Comparison of ENCODE assay signal across 1 cellular context in the genomic region with DNA sequence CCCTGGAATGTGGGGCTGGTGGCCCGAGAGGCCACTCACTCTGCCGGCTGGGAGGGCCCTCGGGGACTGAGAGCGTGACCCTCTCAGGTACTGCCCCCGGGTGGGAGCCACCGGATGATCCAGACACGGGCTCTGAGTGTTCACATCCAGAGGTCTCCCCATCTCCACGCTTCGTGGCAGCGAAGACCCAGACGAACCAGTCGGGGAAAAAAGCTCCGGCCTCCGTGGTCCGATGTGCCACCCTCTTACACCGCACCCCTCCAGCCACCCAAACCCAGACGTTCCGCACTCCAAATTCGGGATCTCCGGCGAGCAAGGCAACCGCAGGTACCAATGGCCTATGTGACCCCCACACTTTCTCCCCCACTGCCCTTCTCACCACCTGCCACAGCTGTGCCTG.
TF ChIP-seq lines count a peak whose summit lies in the region.

No MANE protein-coding gene starts in this region.

TF ChIP-seq in H1, 55 proteins besides CTCF, POLR2A, EP300 and RAD21 (continued from another document):
- TF ChIP-seq, protein P1, sequence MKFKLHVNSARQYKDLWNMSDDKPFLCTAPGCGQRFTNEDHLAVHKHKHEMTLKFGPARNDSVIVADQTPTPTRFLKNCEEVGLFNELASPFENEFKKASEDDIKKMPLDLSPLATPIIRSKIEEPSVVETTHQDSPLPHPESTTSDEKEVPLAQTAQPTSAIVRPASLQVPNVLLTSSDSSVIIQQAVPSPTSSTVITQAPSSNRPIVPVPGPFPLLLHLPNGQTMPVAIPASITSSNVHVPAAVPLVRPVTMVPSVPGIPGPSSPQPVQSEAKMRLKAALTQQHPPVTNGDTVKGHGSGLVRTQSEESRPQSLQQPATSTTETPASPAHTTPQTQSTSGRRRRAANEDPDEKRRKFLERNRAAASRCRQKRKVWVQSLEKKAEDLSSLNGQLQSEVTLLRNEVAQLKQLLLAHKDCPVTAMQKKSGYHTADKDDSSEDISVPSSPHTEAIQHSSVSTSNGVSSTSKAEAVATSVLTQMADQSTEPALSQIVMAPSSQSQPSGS (IDR thresholded peaks at IDR 0.05; ENCODE audit: low read length): no peak
- TF ChIP-seq SIRT6 (IDR thresholded peaks at IDR 0.05; ENCODE audit: low read length): no peak
- no peak for TF ChIP-seq JUN (IDR thresholded peaks at IDR 0.05; ENCODE audit: low read depth, low read length)
- TF ChIP-seq RFX5 (IDR thresholded peaks at IDR 0.05; ENCODE audit: borderline replicate concordance, low read depth, low read length): no peak
- TF ChIP-seq KDM4A (IDR thresholded peaks at IDR 0.05; ENCODE audit: low read depth, low read length, severe bottlenecking): no peak
- TF ChIP-seq KDM1A (IDR thresholded peaks at IDR 0.05; ENCODE audit: borderline replicate concordance, low read length): no peak
- TF ChIP-seq CHD2 (IDR thresholded peaks at IDR 0.05; ENCODE audit: low read length): no peak
- TF ChIP-seq GABPA (IDR thresholded peaks at IDR 0.05; ENCODE audit: borderline replicate concordance, insufficient read depth, low read length): no peak
- TF ChIP-seq MAFK (IDR thresholded peaks at IDR 0.05; ENCODE audit: low read depth, low read length): no peak
- TF ChIP-seq SIX5 (IDR thresholded peaks at IDR 0.05; ENCODE audit: low read depth, low read length): no peak
- TF ChIP-seq KDM5A (IDR thresholded peaks at IDR 0.05; ENCODE audit: low read length): no peak
- no peak for TF ChIP-seq POU5F1 (IDR thresholded peaks at IDR 0.05; ENCODE audit: low read depth, low read length)
- TF ChIP-seq ASH2L (IDR thresholded peaks at IDR 0.05; ENCODE audit: low read length): no peak
- TF ChIP-seq RBBP5 (IDR thresholded peaks at IDR 0.05; ENCODE audit: borderline replicate concordance, low read depth, low read length): no peak
